In genomic region chr17:35141681-35142466, GRCh38 we compare ENCODE assay signal across 8 cellular contexts. TPM values are rescaled to one million over a fixed set of nuclear protein-coding genes. Genes with fewer than 3 reads are reported as not detected.
DNase-seq lines count a peak whose midpoint lies in the region; ATAC-seq and TF ChIP-seq lines count a peak whose summit lies in the region.

Gene NLE1 (minus strand): TSS chr17:35142303. CDS start chr17:35142275, 28 bp downstream.

- DNase-seq in AG20443 (ENCODE audit: low spot score) (peak; percentile 95), NCI-H69 (lab: John Stamatoyannopoulos, UW) (peak; percentile 93), lower leg skin (ENCODE audit: low spot score in 2 of 2) (peak; percentile 56 to 95)
- DNase-seq in activated CD4-positive, alpha-beta T cell treated with anti-CD3 and anti-CD28 coated beads, Interleukin-2, amount 50 U/mL, for 48 hours = peak; percentile 91 to 92
- peak; percentile 91 for DNase-seq in stimulated activated CD4-positive, alpha-beta T cell treated with anti-CD3 and anti-CD28 coated beads, Interleukin-4, amount 100 ng/mL, for 24 hours

- intact Hi-C loops in lower leg skin (cut with DNase I; ENCODE audit: low total_unique reads) = no loop called here

- no peaks in the 10 kb centered on the region for H3K9me3 ChIP-seq in duodenal mucosa (ENCODE audit: control insufficient read depth in 1 of 2, low read length in 2 of 2)

- no peak within 1 kb of the TSS for H3K27ac ChIP-seq in duodenal mucosa (ENCODE audit: low read depth, low read length)

- H3K9ac ChIP-seq in duodenal mucosa (ENCODE audit: low read depth in 1 of 2, low read length in 2 of 2) = peak within 1 kb of the TSS; percentile 66 to 77

- H3K4me3 ChIP-seq in duodenal mucosa (ENCODE audit: low read depth in 1 of 2, low read length in 2 of 2) (peak within 1 kb of the TSS; percentile 97 to 99), lower leg skin (ENCODE audit: low read depth, poor library complexity, severe bottlenecking) (peak within 1 kb of the TSS; percentile 80)

- H3K36me3 ChIP-seq in duodenal mucosa (ENCODE audit: control insufficient read depth in 1 of 2, insufficient read depth in 2 of 2, low read length in 2 of 2) = peaks cover 9 to 24% of the 10 kb centered on the region in 2 donors

- 0% methylated on average over 43 to 54 of the region's 65 CpGs for WGBS in lower leg skin, 2 donors

- TF ChIP-seq CTCF in lower leg skin (IDR thresholded peaks at IDR 0.05) = peak in 1 of 3 donors; percentile 78

- peaks cover 0 to 11% of the 10 kb centered on the region in 2 donors for H3K4me1 ChIP-seq in duodenal mucosa (ENCODE audit: control insufficient read depth in 1 of 2, insufficient read depth in 2 of 2, low read length in 2 of 2)

- no peak for TF ChIP-seq POLR2A in lower leg skin (IDR thresholded peaks at IDR 0.05)

- H3K27me3 ChIP-seq in duodenal mucosa (ENCODE audit: control insufficient read depth in 1 of 2, insufficient read depth in 2 of 2, low read length in 2 of 2) = no peaks in the 10 kb centered on the region

- ATAC-seq in GM19043 (IDR thresholded peaks at IDR 0.05; ENCODE audit: low read depth, unreplicated experiment) (peak; percentile 87), HG03442 (IDR thresholded peaks at IDR 0.05; ENCODE audit: unreplicated experiment) (peak; percentile 86)

RNA-seq across cellular contexts. Expression of gene NLE1, which starts in this region (rescaled TPM):
- total RNA-seq in lower leg skin = 10 to 100 TPM; 12.7 to 23.0 (median 13.2) TPM
